Comparison of ENCODE assay signal across 12 cellular contexts in the genomic region with DNA sequence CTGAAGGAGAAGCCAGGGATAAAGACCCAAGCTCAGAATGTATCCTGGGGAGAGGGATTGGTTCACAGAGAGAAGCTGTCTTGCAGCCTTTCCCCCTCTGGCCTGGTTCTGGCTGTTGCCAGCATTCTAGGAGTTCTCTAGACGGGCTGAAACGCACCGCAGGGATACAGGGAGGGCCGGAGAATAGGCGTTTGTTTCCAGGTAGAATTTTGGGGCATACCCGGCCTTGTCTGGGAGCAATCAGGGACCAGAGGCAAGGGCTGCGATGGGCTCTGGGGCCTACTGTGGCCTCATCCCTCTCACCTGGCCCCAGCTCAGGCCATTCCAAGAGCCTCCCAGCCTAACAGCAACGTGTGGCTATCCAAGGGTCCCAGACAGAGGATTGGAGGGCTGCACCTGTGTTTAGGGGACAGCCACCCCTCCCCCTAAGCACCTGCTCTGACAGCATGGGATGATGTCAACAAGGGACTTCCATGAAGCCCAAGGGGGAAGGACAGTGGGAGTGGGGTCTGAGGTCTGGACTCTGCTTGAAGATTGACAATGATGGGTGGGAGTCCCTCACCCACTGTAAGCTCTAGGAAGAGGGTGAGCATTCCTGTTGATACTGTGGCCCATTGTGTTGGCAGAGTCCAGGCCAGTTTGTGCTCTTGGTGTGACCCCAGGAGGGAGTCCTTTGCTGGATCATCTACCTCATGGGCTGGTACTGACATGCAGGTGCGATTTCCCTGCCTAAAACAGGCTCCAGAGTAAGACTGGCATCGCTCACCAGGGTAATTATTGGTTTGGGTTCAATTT. TPM values are rescaled to one million over a fixed set of nuclear protein-coding genes. Genes with fewer than 3 reads are reported as not detected.
"Had no signal": no experiment of that assay in that cellular context is flagged by ENCODE, and none has a peak within 500 bp of the region (broad histone marks: within the 10 kb centered on the region; RNA-seq: fewer than 3 reads in every experiment).

No MANE protein-coding gene starts in this region.

- H3K36me3 ChIP-seq: breast epithelium, gastrocnemius medialis, heart left ventricle, tibial artery, WERI-Rb-1 had no signal

- H3K4me3 ChIP-seq: gastrocnemius medialis, heart left ventricle, mucosa of descending colon, psoas muscle, tibial artery had no signal

- H3K27ac ChIP-seq: breast epithelium, gastrocnemius medialis, psoas muscle, tibial artery, WERI-Rb-1 had no signal

- H3K4me3 Mint-ChIP-seq: activated naive CD8-positive, alpha-beta T cell treated with anti-CD3 and anti-CD28 coated beads for 36 hours; activated T-helper 1 cell treated with anti-CD3 and anti-CD28 coated beads, Interleukin-12 subunit alpha, Interleukin-12 subunit beta, Interleukin-2, Interleukin-4 antibody, amounts not matched to agents 30 ng/mL and 10 ng/mL and 1 ng/mL, durations not matched to agents 14 hours and 24 hours and 36 hours; endodermal cell had no signal

- H3K27ac Mint-ChIP-seq: activated naive CD8-positive, alpha-beta T cell treated with anti-CD3 and anti-CD28 coated beads for 36 hours; activated T-helper 1 cell treated with anti-CD3 and anti-CD28 coated beads, Interleukin-12 subunit alpha, Interleukin-12 subunit beta, Interleukin-2, Interleukin-4 antibody, amounts not matched to agents 30 ng/mL and 10 ng/mL and 1 ng/mL, durations not matched to agents 14 hours and 24 hours and 36 hours; endodermal cell; naive thymus-derived CD4-positive, alpha-beta T cell had no signal

- H3K27me3 ChIP-seq: breast epithelium, gastrocnemius medialis had no signal

- H3K4me1 ChIP-seq: breast epithelium, gastrocnemius medialis, psoas muscle had no signal

- H3K36me3 Mint-ChIP-seq: activated naive CD8-positive, alpha-beta T cell treated with anti-CD3 and anti-CD28 coated beads for 36 hours; immature natural killer cell; naive thymus-derived CD4-positive, alpha-beta T cell had no signal

- H3K9me3 Mint-ChIP-seq: activated naive CD8-positive, alpha-beta T cell treated with anti-CD3 and anti-CD28 coated beads for 36 hours; activated T-helper 1 cell treated with anti-CD3 and anti-CD28 coated beads, Interleukin-12 subunit alpha, Interleukin-12 subunit beta, Interleukin-2, Interleukin-4 antibody, amounts not matched to agents 30 ng/mL and 10 ng/mL and 1 ng/mL, durations not matched to agents 14 hours and 24 hours and 36 hours; endodermal cell; immature natural killer cell; naive thymus-derived CD4-positive, alpha-beta T cell had no signal

- H3K9me3 ChIP-seq: breast epithelium, gastrocnemius medialis, heart left ventricle, mucosa of descending colon, psoas muscle, tibial artery had no signal

RNA-seq across cellular contexts. Expression of a gene that starts 47.0 kb away (rescaled TPM):
- polyA plus RNA-seq: immature natural killer cell had no signal
